Comparison of ENCODE assay signal across 21 cellular contexts in the genomic region with DNA sequence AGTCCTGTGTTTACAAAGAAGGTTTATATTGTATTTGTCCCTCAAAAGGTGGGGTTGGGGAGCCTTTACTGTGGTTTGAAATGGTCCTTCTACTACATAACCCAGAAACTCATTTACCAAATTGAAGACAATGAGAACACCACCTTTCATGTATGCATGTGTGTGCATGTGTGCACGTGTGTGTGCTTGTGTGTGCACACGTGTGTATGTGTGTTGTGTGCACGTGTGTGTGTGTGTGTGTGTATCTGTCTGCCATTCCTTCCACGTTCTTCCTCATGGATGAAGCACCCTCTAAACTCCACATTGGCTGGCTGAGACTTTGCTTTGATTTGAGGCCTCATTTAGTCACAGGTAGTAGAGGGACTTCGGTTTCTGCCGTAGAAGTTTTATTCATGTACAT.
DNase-seq lines count a peak whose midpoint lies in the region; ATAC-seq and TF ChIP-seq lines count a peak whose summit lies in the region.
"Had no signal": no experiment of that assay in that cellular context is flagged by ENCODE, and none has a peak within 500 bp of the region (broad histone marks: within the 10 kb centered on the region; RNA-seq: fewer than 3 reads in every experiment).

No MANE protein-coding gene starts in this region.

- no CpG with 5 or more reads among the region's 6 CpGs for WGBS in trophoblast cell (ENCODE audit: extremely low coverage, insufficient coverage, insufficient read length)

- POLR2A ChIA-PET in HEK293 (lab: Yijun Ruan, JAX): no interaction called here

- CTCF ChIA-PET in HEK293 (lab: Yijun Ruan, JAX): no interaction called here
- CTCF ChIA-PET in Calu3 (lab: Charles Lee): interaction anchor here (0.7 kb wide), 1 partner anchor 23 kb away, joined by 3 read pairs; no protein-coding TSS in a partner anchor

- intact Hi-C loops in Calu3 (cut with micrococcal nuclease; ENCODE audit: unreplicated experiment): no loop called here

- H3K9ac ChIP-seq in trophoblast cell (ENCODE audit: low read length): no peak overlapping the region
- H3K9ac ChIP-seq: BLaER1 treated with 17β-estradiol and CSF1 and Interleukin-3, amounts not matched to agents 10 nM and 100 nM; GM23248 had no signal

- no peaks in the 10 kb centered on the region for H3K9me3 Mint-ChIP-seq in Calu3 (ENCODE audit: low read depth, unreplicated experiment)
- H3K9me3 Mint-ChIP-seq: CD4-positive, alpha-beta T cell; CD8-positive, alpha-beta memory T cell had no signal

- no peak overlapping the region for H3K4me2 ChIP-seq in trophoblast cell (ENCODE audit: low read length)
- H3K4me2 ChIP-seq: A549 had no signal

- no peak overlapping the region for H4K12ac ChIP-seq in trophoblast cell (ENCODE audit: low read depth, low read length)

- no peaks in the 10 kb centered on the region for H3K4me1 Mint-ChIP-seq in Calu3 (ENCODE audit: low read depth, unreplicated experiment)
- H3K4me1 Mint-ChIP-seq: CD8-positive, alpha-beta memory T cell had no signal

- TF ChIP-seq CTCF in HEK293 (tag by site-specific recombination; IDR thresholded peaks at IDR 0.05) (no peak), coronary artery (IDR thresholded peaks at IDR 0.05) (no peak), Calu3 (IDR thresholded peaks at IDR 0.05; ENCODE audit: unreplicated experiment) (no peak)

- no peaks in the 10 kb centered on the region for H3K27me3 ChIP-seq in trophoblast cell (ENCODE audit: insufficient read depth, low read length)
- H3K27me3 ChIP-seq: BE2C; BLaER1 treated with 17β-estradiol and CSF1 and Interleukin-3, amounts not matched to agents 10 nM and 100 nM had no signal

- H3K4me1 ChIP-seq in HEK293 (ENCODE audit: control insufficient read depth, insufficient read depth, low read length) (peaks cover 8% of the 10 kb centered on the region), trophoblast cell (ENCODE audit: control insufficient read depth in 1 of 2, insufficient read depth in 2 of 2, low read length in 2 of 2) (no peaks in the 10 kb centered on the region)

- no peak overlapping the region for H3K4ac ChIP-seq in trophoblast cell (ENCODE audit: low read depth, low read length)

- H2AK5ac ChIP-seq in trophoblast cell (ENCODE audit: low read length): no peak overlapping the region

- H3K79me1 ChIP-seq in trophoblast cell (ENCODE audit: low read length): no peaks in the 10 kb centered on the region

- no peak overlapping the region for H3K4me3 Mint-ChIP-seq in Calu3 (ENCODE audit: low read depth, unreplicated experiment)
- H3K4me3 Mint-ChIP-seq: CD14-positive monocyte; CD4-positive, alpha-beta T cell; CD8-positive, alpha-beta memory T cell had no signal

- H2BK120ac ChIP-seq in trophoblast cell (ENCODE audit: insufficient read depth, low read length, poor library complexity): no peak overlapping the region

- H3K9me3 ChIP-seq in HEK293 (ENCODE audit: control insufficient read depth, insufficient read depth, low read depth, low read length) (no peaks in the 10 kb centered on the region), trophoblast cell (ENCODE audit: insufficient read depth, low read depth, low read length) (no peaks in the 10 kb centered on the region)
- H3K9me3 ChIP-seq: A549; BE2C; BLaER1 treated with 17β-estradiol and CSF1 and Interleukin-3, amounts not matched to agents 10 nM and 100 nM had no signal

- no peak overlapping the region for H3K18ac ChIP-seq in trophoblast cell (ENCODE audit: low read length)

- H2AFZ ChIP-seq in trophoblast cell (ENCODE audit: insufficient read depth, low read length, poor library complexity): no peak overlapping the region
- H2AFZ ChIP-seq: GM23248 had no signal

- H3K36me3 ChIP-seq in HEK293 (ENCODE audit: control insufficient read depth in 2 of 2, insufficient read depth in 1 of 2, low read length in 2 of 2) (peaks cover 0 to 2% of the 10 kb centered on the region in 2 experiments; a peak in 1 of 3 replicates), trophoblast cell (ENCODE audit: control insufficient read depth in 1 of 2, insufficient read depth in 2 of 2, low read length in 2 of 2) (peaks cover 0 to 3% of the 10 kb centered on the region in 2 experiments)
- H3K36me3 ChIP-seq: BE2C had no signal

- no peaks in the 10 kb centered on the region for H3K36me3 Mint-ChIP-seq in Calu3 (ENCODE audit: insufficient read depth, unreplicated experiment)
- H3K36me3 Mint-ChIP-seq: CD14-positive monocyte had no signal

- no peak overlapping the region for H3K14ac ChIP-seq in trophoblast cell (ENCODE audit: low read length)

- no peak for ATAC-seq in GM18873 (IDR thresholded peaks at IDR 0.05; ENCODE audit: low FRiP score, unreplicated experiment)
- ATAC-seq: A549 had no signal

- no peaks in the 10 kb centered on the region for H3K27me3 Mint-ChIP-seq in Calu3 (ENCODE audit: unreplicated experiment)
- H3K27me3 Mint-ChIP-seq: CD4-positive, alpha-beta T cell; CD8-positive, alpha-beta memory T cell had no signal

- H3K27ac Mint-ChIP-seq in Calu3 (ENCODE audit: unreplicated experiment): no peak overlapping the region
- H3K27ac Mint-ChIP-seq: CD4-positive, alpha-beta T cell; CD8-positive, alpha-beta memory T cell had no signal

- DNase-seq in coronary artery (ENCODE audit: low spot score) (peak; percentile 14), trophoblast cell (no peak), Calu3 (no peak), NCI-H2196 (lab: John Stamatoyannopoulos, UW; ENCODE audit: unreplicated experiment) (no peak)
- DNase-seq: 8988T; ACHN; AML-193; BE2C; CD4-positive, alpha-beta T cell; CD8-positive, alpha-beta memory T cell; DMS53; DMS79 treated with DMSO at 0.1 percent for 48 hours; GF-D8; GM23248; H7; HCEC 1CT had no signal

- BruUV-seq in Calu3 (replicated peaks; lab: Mats Ljungman, UMichigan): no TSS peak

- H4K8ac ChIP-seq in trophoblast cell (ENCODE audit: low read depth, low read length): no peak overlapping the region

- H3K27ac ChIP-seq in HEK293 (ENCODE audit: extremely low read depth, low read depth, low read length): no peak overlapping the region
- no peak overlapping the region for H3K27ac ChIP-seq in coronary artery
- H3K27ac ChIP-seq in trophoblast cell (ENCODE audit: low read depth, low read length): no peak overlapping the region
- H3K27ac ChIP-seq: A549; BLaER1 treated with 17β-estradiol and CSF1 and Interleukin-3, amounts not matched to agents 10 nM and 100 nM; GM23248 had no signal

- H3K79me2 ChIP-seq in trophoblast cell (ENCODE audit: control insufficient read depth, insufficient read depth, low read length, poor library complexity): no peaks in the 10 kb centered on the region

- no peak overlapping the region for H4K91ac ChIP-seq in trophoblast cell (ENCODE audit: low read depth, low read length)

- H3K23ac ChIP-seq in trophoblast cell (ENCODE audit: low read length): peak overlapping the region; percentile 17

- no peak overlapping the region for H2BK5ac ChIP-seq in trophoblast cell (ENCODE audit: low read depth, low read length, poor library complexity)

- H2BK12ac ChIP-seq in trophoblast cell (ENCODE audit: low read length): no peak overlapping the region

- H3K4me3 ChIP-seq in HEK293 (ENCODE audit: low read depth, low read length) (no peak overlapping the region), coronary artery (no peak overlapping the region), trophoblast cell (ENCODE audit: low read depth, low read length) (peak overlapping the region; percentile 6)
- H3K4me3 ChIP-seq: A549; BLaER1 treated with 17β-estradiol and CSF1 and Interleukin-3, amounts not matched to agents 10 nM and 100 nM; GM23248 had no signal

TF ChIP-seq in HEK293, 187 proteins besides CTCF, POLR2A, EP300 and RAD21:
- TF ChIP-seq ZSCAN4 (tag by site-specific recombination; IDR thresholded peaks at IDR 0.05) (peak; percentile 58; the same call in 1 of the 2 replicates), ZNF23 (tag by site-specific recombination; IDR thresholded peaks at IDR 0.05; ENCODE audit: borderline replicate concordance) (no peak)
